In genomic region chr12:2963760-2964292, GRCh38 we compare ENCODE assay signal across 13 cellular contexts. TPM values are rescaled to one million over a fixed set of nuclear protein-coding genes. Genes with fewer than 3 reads are reported as not detected.
DNase-seq lines count a peak whose midpoint lies in the region; ATAC-seq and TF ChIP-seq lines count a peak whose summit lies in the region.
"Had no signal": no experiment of that assay in that cellular context is flagged by ENCODE, and none has a peak within 500 bp of the region (broad histone marks: within the 10 kb centered on the region; RNA-seq: fewer than 3 reads in every experiment).

No MANE protein-coding gene starts in this region.

- no peak for TF ChIP-seq EP300 in esophagus muscularis mucosa (IDR thresholded peaks at IDR 0.05)

- ATAC-seq in left lobe of liver = peak; percentile 29
- no peak for ATAC-seq in HG03139 (IDR thresholded peaks at IDR 0.05; ENCODE audit: unreplicated experiment)

- H3K9ac ChIP-seq in skeletal muscle tissue (ENCODE audit: low read depth in 1 of 3, low read length in 3 of 3) = peak overlapping the region; percentile 73 to 85 (median 82)

- intact Hi-C loops in esophagus muscularis mucosa (cut with DNase I) (no loop called here), ascending aorta (cut with DNase I) (loop anchor here (5.0 kb wide), 1 partner anchor 78 kb away; no protein-coding TSS in a partner anchor)

- peak; percentile 24 for DNase-seq in LHCN-M2 (ENCODE audit: low read depth)
- no peak for DNase-seq in esophagus muscularis mucosa (ENCODE audit: extremely low spot score)
- no peak for DNase-seq in left lobe of liver (ENCODE audit: low spot score)
- no peak for DNase-seq in anterior cingulate cortex (lab: John Stamatoyannopoulos, UW)
- no peak for DNase-seq in activated CD4-positive, CD25-positive, alpha-beta regulatory T cell (lab: John Stamatoyannopoulos, UW)
- no peak for DNase-seq in ascending aorta (ENCODE audit: low spot score in 2 of 2)
- DNase-seq: activated CD4-positive, alpha-beta T cell treated with anti-CD3 and anti-CD28 coated beads, Interleukin-2, amount 50 U/mL, for 1 hour; activated naive CD4-positive, alpha-beta T cell treated with anti-CD3 and anti-CD28 coated beads, Interleukin-2, amount 50 U/mL, for 16 hours; NCI-H1436 treated with DMSO at 0.1 percent for 48 hours; NCI-H774 had no signal

- WGBS in esophagus muscularis mucosa = 55% methylated on average over 13 of the region's 15 CpGs

- peaks cover 0 to 13% (median 0%) of the 10 kb centered on the region in 4 donors for H3K27me3 ChIP-seq in esophagus muscularis mucosa
- H3K27me3 ChIP-seq in skeletal muscle tissue (ENCODE audit: control insufficient read depth in 3 of 3, insufficient read depth in 3 of 3, low read length in 3 of 3) = no peaks in the 10 kb centered on the region
- no peaks in the 10 kb centered on the region for H3K27me3 ChIP-seq in ascending aorta
- H3K27me3 ChIP-seq: hepatocyte had no signal

- H3K4me1 ChIP-seq in esophagus muscularis mucosa (peaks cover 18 to 39% (median 23%) of the 10 kb centered on the region in 4 donors), skeletal muscle tissue (ENCODE audit: control insufficient read depth in 3 of 3, insufficient read depth in 3 of 3, low read length in 3 of 3) (peaks cover 33 to 45% (median 39%) of the 10 kb centered on the region in 3 donors), ascending aorta (peaks cover 0 to 7% of the 10 kb centered on the region in 2 donors)

- no peaks in the 10 kb centered on the region for H3K9me3 ChIP-seq in esophagus muscularis mucosa
- H3K9me3 ChIP-seq in skeletal muscle tissue (ENCODE audit: control insufficient read depth in 3 of 3, low read length in 3 of 3) = no peaks in the 10 kb centered on the region
- no peaks in the 10 kb centered on the region for H3K9me3 ChIP-seq in ascending aorta

- H3K4me3 ChIP-seq in esophagus muscularis mucosa (peak overlapping the region in 1 of 4 donors; percentile 16), skeletal muscle tissue (ENCODE audit: low read length in 3 of 3) (peak overlapping the region; percentile 56 to 77 (median 67)), ascending aorta (no peak overlapping the region)
- H3K4me3 ChIP-seq: hepatocyte had no signal

- no peak for TF ChIP-seq POLR2A in esophagus muscularis mucosa (IDR thresholded peaks at IDR 0.05; ENCODE audit: low read depth)

- H3K27ac ChIP-seq in esophagus muscularis mucosa (replicated peaks in 1 of 4) (peak overlapping the region in 3 of 4 donors; percentile 48 to 67 (median 51)), skeletal muscle tissue (ENCODE audit: low read depth, low read length) (peak overlapping the region; percentile 98), ascending aorta (peak overlapping the region in 1 of 2 donors; percentile 40)
- H3K27ac ChIP-seq: hepatocyte had no signal

- no peak for TF ChIP-seq CTCF in esophagus muscularis mucosa (IDR thresholded peaks at IDR 0.05)
- TF ChIP-seq CTCF in ascending aorta (IDR thresholded peaks at IDR 0.05) = no peak

- no peaks in the 10 kb centered on the region for H3K36me3 ChIP-seq in esophagus muscularis mucosa
- H3K36me3 ChIP-seq in skeletal muscle tissue (ENCODE audit: control insufficient read depth in 3 of 3, insufficient read depth in 3 of 3, low read length in 3 of 3) = peaks cover 0 to 6% (median 2%) of the 10 kb centered on the region in 3 donors
- no peaks in the 10 kb centered on the region for H3K36me3 ChIP-seq in ascending aorta

RNA-seq across cellular contexts. Expression of gene TEAD4, which starts 4.6 kb away (rescaled TPM):
- total RNA-seq in LHCN-M2 (2014; rRNA removed) (31.3 and 43.6 TPM in 2 replicates), esophagus muscularis mucosa (10 to 100 TPM in 3 of 4 donors, 1 to 10 TPM in 1; 7.5 to 42.7 (median 28.0) TPM), left lobe of liver (1.6 TPM), skeletal muscle tissue (30.3 TPM), ascending aorta (76.1 TPM)
- polyA plus RNA-seq in LHCN-M2 (2012) = 42.0 TPM

Comparison
In these comparisons a context has a peak if more than half of its experiments do, and no peak if none do; other contexts are left out.
1. H3K4me3 ChIP-seq: peak in skeletal muscle tissue (3 of 3); none in ascending aorta (0 of 2).